8 cellular contexts compared by ENCODE assay signal in genomic region chr9:128066713-128067621, GRCh38. TPM values are rescaled to one million over a fixed set of nuclear protein-coding genes. Genes with fewer than 3 reads are reported as not detected.
DNase-seq lines count a peak whose midpoint lies in the region; ATAC-seq lines count a peak whose summit lies in the region.

Gene NAIF1, minus strand, starts transcription at chr9:128067320. Its CDS starts 219 bp downstream, at chr9:128067101.

- peak within 1 kb of the TSS; percentile 95 for H3K9ac ChIP-seq in NT2/D1 (ENCODE audit: insufficient read length, low read depth)

- H3K4me1 ChIP-seq in NT2/D1 (ENCODE audit: insufficient read depth, insufficient read length), result peaks cover 14% of the 10 kb centered on the region

- H3K9me3 ChIP-seq in NT2/D1 (ENCODE audit: insufficient read depth, low read length), result no peaks in the 10 kb centered on the region

- peak; percentile 99 for DNase-seq in COR-L47 (lab: John Stamatoyannopoulos, UW)
- peak in 75 of 76 experiments; percentile 76 to 100 (median 95) for DNase-seq in HUDEP-2 (lab: John Stamatoyannopoulos, UW; ENCODE audit: unreplicated experiment in 76 of 76)
- peak; percentile 99 for DNase-seq in NT2/D1 (ENCODE audit: low read depth, low spot score)
- peak; percentile 89 for DNase-seq in activated CD8-positive, alpha-beta memory T cell treated with anti-CD3 and anti-CD28 coated beads, Interleukin-2, amount 50 U/mL, for 1 hour (ENCODE audit: extremely low read depth)
- DNase-seq in mesenteric fat pad (ENCODE audit: low spot score), result peak; percentile 98
- DNase-seq in stimulated activated CD8-positive, alpha-beta memory T cell treated with anti-CD3 and anti-CD28 coated beads, Interleukin-15, amount 100 ng/mL, for 24 hours (ENCODE audit: low read depth), result peak; percentile 82

- peak; percentile 56 for ATAC-seq in GM21381 (IDR thresholded peaks at IDR 0.05; ENCODE audit: unreplicated experiment)

- no peaks in the 10 kb centered on the region for H3K27me3 ChIP-seq in NT2/D1 (ENCODE audit: insufficient read depth, insufficient read length)

- in situ Hi-C loops in endometrial microvascular endothelial cells (cut with HindIII; ENCODE audit: inconsistent ontology term, low pct_unique_long_range_greater_than_20kb, low sequenced_read_pairs), result no loop called here

- peaks cover 13% of the 10 kb centered on the region for H3K36me3 ChIP-seq in NT2/D1 (ENCODE audit: insufficient read depth, insufficient read length, low read length)

- peak within 1 kb of the TSS; percentile 86 for H3K4me3 ChIP-seq in NT2/D1 (ENCODE audit: insufficient read length, low read depth)

RNA-seq across cellular contexts. Expression of gene NAIF1, which starts in this region (rescaled TPM):
- total RNA-seq in endometrial microvascular endothelial cells (ENCODE audit: inconsistent ontology term) (12.9 TPM), mesenteric fat pad (5.7 TPM)

Comparison
In these comparisons a context has a peak if more than half of its experiments do, and no peak if none do; other contexts are left out.
1. Peak in every context shown above with its lines: DNase-seq, ATAC-seq and H3K4me3 ChIP-seq.